Comparison of ENCODE assay signal across 27 cellular contexts in the genomic region with DNA sequence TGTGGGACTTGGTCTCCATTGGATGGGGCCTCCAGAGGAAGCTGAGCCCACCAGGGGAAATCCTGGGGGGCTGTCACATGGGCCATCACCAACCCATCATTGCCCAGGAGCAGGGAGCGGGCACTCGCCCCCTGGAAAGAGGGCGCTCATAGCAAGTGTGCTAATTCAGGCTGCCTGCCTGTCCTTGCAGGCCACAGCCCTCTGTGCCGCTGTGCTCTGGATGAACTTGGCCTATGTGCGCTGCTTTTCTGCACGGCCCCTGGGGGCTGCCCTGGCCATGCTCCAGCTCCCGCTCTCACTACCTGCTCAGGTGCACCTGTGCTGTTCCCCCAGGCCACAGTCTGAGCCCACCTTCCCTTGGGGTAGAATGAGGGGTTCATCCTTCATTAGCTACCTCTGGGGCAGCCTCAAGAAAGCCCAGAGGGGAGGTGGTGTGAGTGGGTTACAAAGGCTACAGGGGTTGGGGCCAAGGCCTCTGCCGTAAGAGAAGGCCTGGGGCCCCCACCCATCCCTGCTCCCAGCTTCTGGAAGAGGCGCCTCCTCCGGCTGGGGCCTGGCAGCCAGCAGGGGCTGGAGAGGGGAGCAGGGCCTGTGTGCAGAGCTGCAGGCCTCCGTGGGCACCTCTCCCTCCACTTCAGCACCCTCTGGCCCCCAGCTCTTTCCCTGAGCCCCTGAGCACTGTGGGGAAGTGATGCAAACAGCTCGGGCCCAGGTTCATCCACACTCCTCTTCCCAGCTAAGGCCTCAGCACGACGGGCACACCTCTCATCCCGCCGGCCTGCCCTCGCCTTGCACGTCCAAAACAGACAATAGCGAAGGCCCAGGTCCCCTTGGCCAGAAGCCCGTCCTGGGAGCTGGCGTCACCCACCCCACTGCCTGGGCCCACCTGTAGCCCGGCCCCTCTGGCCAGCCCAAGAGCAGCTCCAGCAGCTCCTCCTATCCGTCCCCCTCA. TPM values are rescaled to one million over a fixed set of nuclear protein-coding genes. Genes with fewer than 3 reads are reported as not detected.
DNase-seq lines count a peak whose midpoint lies in the region; ATAC-seq and TF ChIP-seq lines count a peak whose summit lies in the region.
"Had no signal": no experiment of that assay in that cellular context is flagged by ENCODE, and none has a peak within 500 bp of the region (broad histone marks: within the 10 kb centered on the region; RNA-seq: fewer than 3 reads in every experiment).

No MANE protein-coding gene starts in this region.

- no peak overlapping the region for H3K14ac ChIP-seq in neuronal stem cell (ENCODE audit: low read length)

- H2BK120ac ChIP-seq in neuronal stem cell (ENCODE audit: low read depth, low read length): no peak overlapping the region

- no peak overlapping the region for H2AFZ ChIP-seq in neuronal stem cell (ENCODE audit: low read length)

- no peaks in the 10 kb centered on the region for H3K9me3 Mint-ChIP-seq in endodermal cell
- H3K9me3 Mint-ChIP-seq: HFFc6 had no signal

- no peak for TF ChIP-seq POLR2A in GM18505 (IDR thresholded peaks at IDR 0.05; ENCODE audit: borderline replicate concordance, extremely low read depth, insufficient read depth, insufficient read length)

- peaks cover 0 to 20% (median 4%) of the 10 kb centered on the region in 11 experiments; a peak in 6 of 22 replicates for H4K20me1 ChIP-seq in BLaER1 treated with 17β-estradiol and CSF1 and Interleukin-3, amounts not matched to agents 10 nM and 100 nM

- H2AK5ac ChIP-seq in neuronal stem cell (ENCODE audit: low read depth, low read length): no peak overlapping the region

- H3K36me3 Mint-ChIP-seq in endodermal cell (ENCODE audit: low read depth): no peaks in the 10 kb centered on the region
- H3K36me3 Mint-ChIP-seq: CD4-positive, alpha-beta memory T cell had no signal

- no peak overlapping the region for H2BK5ac ChIP-seq in neuronal stem cell (ENCODE audit: low read length)

- H3K18ac ChIP-seq in neuronal stem cell (ENCODE audit: low read length): no peak overlapping the region

- no peaks in the 10 kb centered on the region for H3K4me1 Mint-ChIP-seq in endodermal cell

- peaks cover 6% of the 10 kb centered on the region for H3K27me3 Mint-ChIP-seq in endodermal cell (ENCODE audit: insufficient read depth)

- no peak for DNase-seq in NT2/D1 (ENCODE audit: low read depth, low spot score)
- DNase-seq in endodermal cell: peak; percentile 43
- DNase-seq in neuronal stem cell (ENCODE audit: low spot score): no peak
- no peak for DNase-seq in GM19238 (ENCODE audit: insufficient read length, low spot score)
- DNase-seq in activated CD8-positive, alpha-beta memory T cell treated with anti-CD3 and anti-CD28 coated beads, Interleukin-2, amount 50 U/mL, for 4 hours: no peak
- DNase-seq: C1 segment of cervical spinal cord; CD4-positive, alpha-beta memory T cell; COR-L47; GDM1; H7; HFFc6; KBM-7; MV-4-11; NCI-H1105; NCI-H1436 treated with DMSO at 0.1 percent for 48 hours; NCI-H187 treated with DMSO at 0.1 percent for 48 hours; NCI-H524; NCI-H774; PC-3; SHP77 treated with DMSO at 0.1 percent for 48 hours had no signal

- no peak overlapping the region for H2BK15ac ChIP-seq in neuronal stem cell (ENCODE audit: low read length)

- H3K9me3 ChIP-seq in BLaER1 treated with 17β-estradiol and CSF1 and Interleukin-3, amounts not matched to agents 10 nM and 100 nM (replicated peaks in 1 of 11): 0 out of 22 replicates have a peak, but pooled peaks cover 0 to 5% (median 0%) of the 10 kb centered on the region in 11 experiments
- no peaks in the 10 kb centered on the region for H3K9me3 ChIP-seq in NT2/D1 (ENCODE audit: insufficient read depth, low read length)
- H3K9me3 ChIP-seq in endodermal cell (ENCODE audit: control insufficient read depth, low read length): no peaks in the 10 kb centered on the region
- peaks cover 0 to 3% of the 10 kb centered on the region in 2 donors for H3K9me3 ChIP-seq in neuronal stem cell (replicated peaks in 1 of 2; ENCODE audit: control insufficient read depth in 2 of 2, insufficient read depth in 1 of 2, low read depth in 1 of 2, low read length in 2 of 2)

- ATAC-seq in GM18861 (IDR thresholded peaks at IDR 0.05; ENCODE audit: unreplicated experiment): no peak
- no peak for ATAC-seq in GM18505 (IDR thresholded peaks at IDR 0.05; ENCODE audit: unreplicated experiment)
- ATAC-seq: GM12878, PC-3 had no signal

- H3K27ac Mint-ChIP-seq in endodermal cell: no peak overlapping the region
- H3K27ac Mint-ChIP-seq: HFFc6 had no signal

- H3K4me2 ChIP-seq in BLaER1 treated with 17β-estradiol and CSF1 and Interleukin-3, amounts not matched to agents 10 nM and 100 nM: peak overlapping the region; percentile 45 to 77 (median 64)
- no peak overlapping the region for H3K4me2 ChIP-seq in neuronal stem cell (ENCODE audit: insufficient read depth, low read length, poor library complexity, severe bottlenecking)

- H3K4me3 Mint-ChIP-seq in endodermal cell: no peak overlapping the region
- H3K4me3 Mint-ChIP-seq: HFFc6 had no signal

- H3K9ac ChIP-seq in BLaER1 treated with 17β-estradiol and CSF1 and Interleukin-3, amounts not matched to agents 10 nM and 100 nM: peak overlapping the region in 5 of 11 experiments; percentile 9 to 39 (median 24); a peak in 3 of 22 replicates
- H3K9ac ChIP-seq in NT2/D1 (ENCODE audit: insufficient read length, low read depth): peak overlapping the region; percentile 27
- H3K9ac ChIP-seq in endodermal cell (ENCODE audit: extremely low read depth, low read length, poor library complexity, severe bottlenecking): no peak overlapping the region
- no peak overlapping the region for H3K9ac ChIP-seq in neuronal stem cell (ENCODE audit: low read depth, low read length, poor library complexity)

- no peak for TF ChIP-seq CTCF in endodermal cell (conservative IDR thresholded peaks at IDR 0.05)

- no peak overlapping the region for H4K91ac ChIP-seq in neuronal stem cell (ENCODE audit: low read depth, low read length, poor library complexity)

- H3K79me1 ChIP-seq in neuronal stem cell (ENCODE audit: low read depth, low read length): peaks cover 1% of the 10 kb centered on the region

- H3K36me3 ChIP-seq in BLaER1 treated with 17β-estradiol and CSF1 and Interleukin-3, amounts not matched to agents 10 nM and 100 nM: no peaks in the 10 kb centered on the region
- no peaks in the 10 kb centered on the region for H3K36me3 ChIP-seq in NT2/D1 (ENCODE audit: insufficient read depth, insufficient read length, low read length)
- no peaks in the 10 kb centered on the region for H3K36me3 ChIP-seq in endodermal cell (ENCODE audit: control insufficient read depth, insufficient read depth, low read length)
- no peaks in the 10 kb centered on the region for H3K36me3 ChIP-seq in neuronal stem cell (replicated peaks in 1 of 2; ENCODE audit: control insufficient read depth in 2 of 2, insufficient read depth in 2 of 2, low read length in 2 of 2)

- H3K27me3 ChIP-seq in BLaER1 treated with 17β-estradiol and CSF1 and Interleukin-3, amounts not matched to agents 10 nM and 100 nM: peaks cover 0 to 3% (median 0%) of the 10 kb centered on the region in 11 experiments; a peak in 1 of 22 replicates
- H3K27me3 ChIP-seq in NT2/D1 (ENCODE audit: insufficient read depth, insufficient read length) (peaks cover 4% of the 10 kb centered on the region), endodermal cell (ENCODE audit: control insufficient read depth, insufficient read depth, low read length, poor library complexity, severe bottlenecking) (peaks cover under 1% of the 10 kb centered on the region), neuronal stem cell (ENCODE audit: control insufficient read depth in 3 of 3, insufficient read depth in 3 of 3, low read depth in 1 of 3, low read length in 3 of 3) (peaks cover 0 to 48% (median 0%) of the 10 kb centered on the region in 3 experiments)

- peak overlapping the region; percentile 69 for H3K23ac ChIP-seq in neuronal stem cell (ENCODE audit: low read depth, low read length, poor library complexity)

- no peak overlapping the region for H2BK12ac ChIP-seq in neuronal stem cell (ENCODE audit: low read length)

- 92 to 93% methylated on average over 13 to 23 of the region's 23 CpGs for WGBS in endodermal cell (ENCODE audit: insufficient coverage in 1 of 2, insufficient read length in 1 of 2), 2 experiments
- no CpG with 5 or more reads among the region's 23 CpGs for WGBS in neuronal stem cell (ENCODE audit: extremely low coverage in 2 of 2, insufficient read length in 2 of 2, insufficient replicate concordance in 1 of 2), 2 donors

- no peak overlapping the region for H4K8ac ChIP-seq in neuronal stem cell (ENCODE audit: low read depth, low read length)

- peaks cover 8 to 24% (median 14%) of the 10 kb centered on the region in 10 experiments for H3K4me1 ChIP-seq in BLaER1 treated with 17β-estradiol and CSF1 and Interleukin-3, amounts not matched to agents 10 nM and 100 nM
- H3K4me1 ChIP-seq in NT2/D1 (ENCODE audit: insufficient read depth, insufficient read length) (peaks cover 13% of the 10 kb centered on the region), endodermal cell (ENCODE audit: control insufficient read depth, insufficient read depth, low read length) (no peaks in the 10 kb centered on the region), neuronal stem cell (ENCODE audit: control insufficient read depth in 2 of 2, insufficient read depth in 1 of 2, low read depth in 1 of 2, low read length in 2 of 2) (peaks cover 0 to 4% of the 10 kb centered on the region in 2 donors)

- H3K4me3 ChIP-seq in BLaER1 treated with 17β-estradiol and CSF1 and Interleukin-3, amounts not matched to agents 10 nM and 100 nM: no peak overlapping the region
- H3K4me3 ChIP-seq in NT2/D1 (ENCODE audit: insufficient read length, low read depth) (no peak overlapping the region), endodermal cell (ENCODE audit: low read length) (no peak overlapping the region), neuronal stem cell (ENCODE audit: low read length in 2 of 2) (no peak overlapping the region)
- H3K4me3 ChIP-seq: GM12878 had no signal

- H3K27ac ChIP-seq in BLaER1 treated with 17β-estradiol and CSF1 and Interleukin-3, amounts not matched to agents 10 nM and 100 nM: no peak overlapping the region
- H3K27ac ChIP-seq in endodermal cell (ENCODE audit: low read depth, low read length) (no peak overlapping the region), neuronal stem cell (replicated peaks; ENCODE audit: low read length) (no peak overlapping the region)

- H3K4ac ChIP-seq in neuronal stem cell (ENCODE audit: low read length): no peak overlapping the region

RNA-seq across cellular contexts. Expression of a gene that starts 8.9 kb away (rescaled TPM):
- total RNA-seq in endodermal cell: not detected
- polyA plus RNA-seq in endodermal cell (2013, experiment 1 of 2): not detected
- polyA plus RNA-seq in endodermal cell (2013, experiment 2 of 2): not detected
- polyA plus RNA-seq in neuronal stem cell (2013, experiment 1 of 2): not detected
- polyA plus RNA-seq in neuronal stem cell (2013, experiment 2 of 2): not detected
- total RNA-seq: GM12878, H7, HFFc6, HT1080, LHCN-M2, PC-3 had no signal
- polyA plus RNA-seq: AG04450; CD4-positive, alpha-beta memory T cell; GM12878 had no signal

RNA-seq across cellular contexts. Expression of a gene that starts 9.2 kb away (rescaled TPM):
- total RNA-seq in endodermal cell: 1 to 10 TPM in 1 of 2 donors, under 1 TPM in 1; 0.73 to 1.6 TPM
- 0.32 TPM for polyA plus RNA-seq in endodermal cell (2013, experiment 1 of 2)
- 0.29 TPM for polyA plus RNA-seq in endodermal cell (2013, experiment 2 of 2)
- 0.15 TPM for polyA plus RNA-seq in neuronal stem cell (2013, experiment 1 of 2)
- polyA plus RNA-seq in neuronal stem cell (2013, experiment 2 of 2): 0.12 TPM

RNA-seq across cellular contexts. Expression of a gene that starts 41.2 kb away (rescaled TPM):
- 10 to 100 TPM; 73.2 to 93.6 TPM for total RNA-seq in endodermal cell
- polyA plus RNA-seq in endodermal cell (2013, experiment 1 of 2): 68.6 TPM
- 67.6 TPM for polyA plus RNA-seq in endodermal cell (2013, experiment 2 of 2)
- 46.7 TPM for polyA plus RNA-seq in neuronal stem cell (2013, experiment 1 of 2)
- 48.5 TPM for polyA plus RNA-seq in neuronal stem cell (2013, experiment 2 of 2)
